In genomic region chr12:21665816-21666215, GRCh38 we compare ENCODE assay signal across 27 cellular contexts.
"Had no signal": no experiment of that assay in that cellular context is flagged by ENCODE, and none has a peak within 500 bp of the region (broad histone marks: within the 10 kb centered on the region; RNA-seq: fewer than 3 reads in every experiment).

No MANE protein-coding gene starts in this region.

- H3K9me3 ChIP-seq: left lung, lower lobe of right lung, ovary, prostate gland, sigmoid colon, spleen, suprapubic skin, thoracic aorta, tibial artery, upper lobe of right lung had no signal

- H3K9me3 Mint-ChIP-seq: mesothelial cell of epicardium; naive B cell; natural killer cell; stimulated activated effector memory CD8-positive, alpha-beta T cell treated with anti-CD3 and anti-CD28 coated beads, Interleukin-12 subunit alpha, Interleukin-12 subunit beta, amount 100 ng/mL, for 72 hours; stimulated activated naive CD8-positive, alpha-beta T cell treated with anti-CD3 and anti-CD28 coated beads, Interleukin-15, Interleukin-2, amounts not matched to agents 100 ng/mL and 50 ng/mL, for 24 hours had no signal

- H3K36me3 ChIP-seq: left lung, lower lobe of right lung, ovary, prostate gland, sigmoid colon, spleen, suprapubic skin, thoracic aorta, tibial artery, upper lobe of right lung had no signal

- H3K4me3 ChIP-seq: hepatocyte, left lung, lower lobe of right lung, ovary, prostate gland, sigmoid colon, spleen, suprapubic skin, thoracic aorta, tibial artery, upper lobe of right lung had no signal

- DNase-seq: left colon; lower lobe of right lung; mammary epithelial cell; mesendoderm; naive B cell; natural killer cell; ovary; retina; right cardiac atrium; sigmoid colon; small intestine; spleen; stimulated activated CD4-positive, alpha-beta T cell treated with anti-CD3 and anti-CD28 coated beads, Interleukin-4, amount 100 ng/mL, for 24 hours; stimulated activated naive CD4-positive, alpha-beta T cell; tibial artery; trophoblast cell; upper lobe of right lung had no signal

- H3K4me3 Mint-ChIP-seq: mesothelial cell of epicardium; naive B cell; natural killer cell; stimulated activated effector memory CD8-positive, alpha-beta T cell treated with anti-CD3 and anti-CD28 coated beads, Interleukin-12 subunit alpha, Interleukin-12 subunit beta, amount 100 ng/mL, for 72 hours; stimulated activated naive CD8-positive, alpha-beta T cell treated with anti-CD3 and anti-CD28 coated beads, Interleukin-15, Interleukin-2, amounts not matched to agents 100 ng/mL and 50 ng/mL, for 24 hours had no signal

- H3K27me3 ChIP-seq: hepatocyte, left lung, ovary, sigmoid colon, spleen, tibial artery, upper lobe of right lung had no signal

- ATAC-seq: left colon; natural killer cell; right cardiac atrium; stimulated activated effector memory CD8-positive, alpha-beta T cell treated with anti-CD3 and anti-CD28 coated beads, Interleukin-12 subunit alpha, Interleukin-12 subunit beta, amount 100 ng/mL, for 72 hours; upper lobe of right lung had no signal

- H3K79me2 ChIP-seq: hepatocyte had no signal

- H3K36me3 Mint-ChIP-seq: mesothelial cell of epicardium; naive B cell; natural killer cell; stimulated activated effector memory CD8-positive, alpha-beta T cell treated with anti-CD3 and anti-CD28 coated beads, Interleukin-12 subunit alpha, Interleukin-12 subunit beta, amount 100 ng/mL, for 72 hours had no signal

- H3K4me1 Mint-ChIP-seq: naive B cell; natural killer cell; stimulated activated effector memory CD8-positive, alpha-beta T cell treated with anti-CD3 and anti-CD28 coated beads, Interleukin-12 subunit alpha, Interleukin-12 subunit beta, amount 100 ng/mL, for 72 hours had no signal

- FAIRE-seq: keratinocyte, small intestine, urothelium cell line had no signal

- H3K27ac Mint-ChIP-seq: mesothelial cell of epicardium; natural killer cell; stimulated activated effector memory CD8-positive, alpha-beta T cell treated with anti-CD3 and anti-CD28 coated beads, Interleukin-12 subunit alpha, Interleukin-12 subunit beta, amount 100 ng/mL, for 72 hours; stimulated activated naive CD8-positive, alpha-beta T cell treated with anti-CD3 and anti-CD28 coated beads, Interleukin-15, Interleukin-2, amounts not matched to agents 100 ng/mL and 50 ng/mL, for 24 hours had no signal

- H3K27ac ChIP-seq: hepatocyte, lower lobe of right lung, ovary, prostate gland, sigmoid colon, spleen, suprapubic skin, thoracic aorta, tibial artery, upper lobe of right lung had no signal

- H3K4me1 ChIP-seq: left lung, lower lobe of right lung, prostate gland, sigmoid colon, spleen, suprapubic skin, tibial artery, upper lobe of right lung had no signal

- H2AFZ ChIP-seq: hepatocyte had no signal
